ENCODE assay signal across 17 cellular contexts in genomic region chr13:22107549-22107948, GRCh38.
DNase-seq lines count a peak whose midpoint lies in the region; ATAC-seq and TF ChIP-seq lines count a peak whose summit lies in the region.
"Had no signal": no experiment of that assay in that cellular context is flagged by ENCODE, and none has a peak within 500 bp of the region (broad histone marks: within the 10 kb centered on the region; RNA-seq: fewer than 3 reads in every experiment).

No MANE protein-coding gene starts in this region.

- H3K36me3 Mint-ChIP-seq in activated T-cell treated with anti-CD3 and anti-CD28 coated beads, Interleukin-2, amount 50 U/mL, for 4 hours (ENCODE audit: insufficient read depth): peaks cover 2% of the 10 kb centered on the region
- no peaks in the 10 kb centered on the region for H3K36me3 Mint-ChIP-seq in T-cell

- peak overlapping the region; percentile 72 to 88 for H3K27ac Mint-ChIP-seq in T-cell

- TF ChIP-seq CTCF in thoracic aorta (IDR thresholded peaks at IDR 0.05): no peak

- H3K9me3 Mint-ChIP-seq in activated T-cell treated with anti-CD3 and anti-CD28 coated beads, Interleukin-2, amount 50 U/mL, for 4 hours: no peaks in the 10 kb centered on the region
- H3K9me3 Mint-ChIP-seq in T-cell: no peaks in the 10 kb centered on the region

- no peak overlapping the region for H3K4me3 Mint-ChIP-seq in activated T-cell treated with anti-CD3 and anti-CD28 coated beads, Interleukin-2, amount 50 U/mL, for 4 hours
- peak overlapping the region; percentile 7 to 49 (median 9) for H3K4me3 Mint-ChIP-seq in T-cell

- DNase-seq in activated T-cell treated with anti-CD3 and anti-CD28 coated beads, Interleukin-2, amount 50 U/mL, for 4 hours: no peak
- DNase-seq in activated T-cell treated with anti-CD3 and anti-CD28 coated beads for 4 hours (no peak), T-cell (no peak), kidney glomerular epithelial cell (lab: John Stamatoyannopoulos, UW) (peak; percentile 40), thoracic aorta (ENCODE audit: low spot score) (no peak), T-helper 9 cell (no peak), CD1c-positive myeloid dendritic cell (ENCODE audit: extremely low spot score) (no peak)
- DNase-seq: activated CD4-positive, alpha-beta T cell treated with anti-CD3 and anti-CD28 coated beads for 4 hours; brain microvascular endothelial cell; DMS153; foreskin fibroblast; NCI-H2227 treated with DMSO at 0.1 percent for 48 hours; psoas muscle; stimulated activated CD4-positive, alpha-beta T cell treated with anti-CD3 and anti-CD28 coated beads, Interleukin-15, amount 100 ng/mL, for 24 hours; SW 1271 had no signal

- POLR2A ChIA-PET in T-cell (lab: Charles Lee): no interaction called here

- no peaks in the 10 kb centered on the region for H3K27me3 Mint-ChIP-seq in activated T-cell treated with anti-CD3 and anti-CD28 coated beads, Interleukin-2, amount 50 U/mL, for 4 hours (ENCODE audit: low read depth)
- H3K27me3 Mint-ChIP-seq in T-cell: no peaks in the 10 kb centered on the region

- H3K27me3 ChIP-seq in thoracic aorta (replicated peaks; ENCODE audit: insufficient read depth): no peaks in the 10 kb centered on the region
- H3K27me3 ChIP-seq: brain microvascular endothelial cell had no signal

- H3K4me1 ChIP-seq in thoracic aorta (ENCODE audit: control insufficient read depth in 1 of 2, low read depth in 2 of 2): peaks cover 34 to 50% of the 10 kb centered on the region in 2 donors
- H3K4me1 ChIP-seq: psoas muscle had no signal

- H3K4me1 Mint-ChIP-seq in activated T-cell treated with anti-CD3 and anti-CD28 coated beads, Interleukin-2, amount 50 U/mL, for 4 hours (ENCODE audit: low read depth): peaks cover 56% of the 10 kb centered on the region
- peaks cover 41 to 60% (median 55%) of the 10 kb centered on the region in 3 donors for H3K4me1 Mint-ChIP-seq in T-cell

- no peaks in the 10 kb centered on the region for H3K36me3 ChIP-seq in thoracic aorta
- H3K36me3 ChIP-seq: brain microvascular endothelial cell had no signal

- ATAC-seq in activated T-cell treated with anti-CD3 and anti-CD28 coated beads, Interleukin-2, amount 50 U/mL, for 4 hours: peak; percentile 49 to 61
- ATAC-seq in T-cell (replicated peaks in 1 of 4): peak; percentile 41 to 69 (median 59)
- ATAC-seq in thoracic aorta (ENCODE audit: insufficient number of reproducible peaks, low FRiP score, low read depth): no peak
- ATAC-seq in GM18511 (IDR thresholded peaks at IDR 0.05; ENCODE audit: unreplicated experiment): no peak
- ATAC-seq: Panc1 had no signal

- CTCF ChIA-PET in T-cell (lab: Charles Lee): interaction anchor here in 1 of 2 donors (1.2 to 1.3 kb wide), 2 partner anchors 32 to 47 kb away, joined by 3 to 4 read pairs; no protein-coding TSS in a partner anchor

- H3K9me3 ChIP-seq in thoracic aorta: no peaks in the 10 kb centered on the region
- H3K9me3 ChIP-seq: psoas muscle had no signal

- no peak overlapping the region for H3K4me3 ChIP-seq in thoracic aorta
- H3K4me3 ChIP-seq: psoas muscle had no signal

- H3K27ac ChIP-seq in thoracic aorta: peak overlapping the region; percentile 73 to 75
- H3K27ac ChIP-seq: brain microvascular endothelial cell, psoas muscle had no signal

Comparison
In these comparisons a context has a peak if more than half of its experiments do, and no peak if none do; other contexts are left out.
1. ATAC-seq: peak in activated T-cell treated with anti-CD3 and anti-CD28 coated beads, Interleukin-2, amount 50 U/mL, for 4 hours (2 of 2) and T-cell (4 of 4); none in thoracic aorta (single experiment) and GM18511 (single experiment).